In genomic region chr9:127710204-127710805, GRCh38 we compare ENCODE assay signal across 22 cellular contexts. TPM values are rescaled to one million over a fixed set of nuclear protein-coding genes. Genes with fewer than 3 reads are reported as not detected.
"Had no signal": no experiment of that assay in that cellular context is flagged by ENCODE, and none has a peak within 500 bp of the region (broad histone marks: within the 10 kb centered on the region; RNA-seq: fewer than 3 reads in every experiment).

No MANE protein-coding gene starts in this region.

- H3K4me3 Mint-ChIP-seq: activated B cell treated with CpG ODN at 0.5 μM for 24 hours; activated CD8-positive, alpha-beta T cell treated with anti-CD3 and anti-CD28 coated beads for 36 hours; activated naive CD8-positive, alpha-beta T cell treated with anti-CD3 and anti-CD28 coated beads, Interleukin-2, amount 10 ng/mL, durations not matched to agents 7 days and 5 days; activated T-helper 17 cell treated with anti-CD3 and anti-CD28 coated beads, Interleukin-2, amount 50 U/mL, for 72 hours had no signal

- H3K36me3 Mint-ChIP-seq: activated naive CD8-positive, alpha-beta T cell treated with anti-CD3 and anti-CD28 coated beads, Interleukin-2, amount 10 ng/mL, durations not matched to agents 7 days and 5 days had no signal

- H3K4me3 ChIP-seq: body of pancreas, coronary artery, gastrocnemius medialis, lung, pancreas, smooth muscle cell, stomach, vagina had no signal

- H3K9me3 Mint-ChIP-seq: activated T-helper 17 cell treated with anti-CD3 and anti-CD28 coated beads, Interleukin-2, amount 50 U/mL, for 72 hours had no signal

- H3K27ac ChIP-seq: body of pancreas, coronary artery, gastrocnemius medialis, pancreas, stomach, vagina had no signal

- ATAC-seq: activated CD8-positive, alpha-beta T cell treated with anti-CD3 and anti-CD28 coated beads for 36 hours; activated T-helper 17 cell treated with anti-CD3 and anti-CD28 coated beads, Interleukin-2, amount 50 U/mL, for 72 hours; body of pancreas; gastrocnemius medialis; left lobe of liver; pancreas; sciatic nerve had no signal

- H3K27ac Mint-ChIP-seq: activated B cell treated with CpG ODN at 0.5 μM for 24 hours; activated CD8-positive, alpha-beta T cell treated with anti-CD3 and anti-CD28 coated beads for 36 hours; activated naive CD8-positive, alpha-beta T cell treated with anti-CD3 and anti-CD28 coated beads, Interleukin-2, amount 10 ng/mL, durations not matched to agents 7 days and 5 days had no signal

- DNase-seq: activated B cell treated with CpG ODN at 0.5 μM for 24 hours; activated CD4-positive, alpha-beta T cell treated with anti-CD3 and anti-CD28 coated beads for 4 hours; activated naive CD4-positive, alpha-beta T cell; activated T-cell treated with anti-CD3 and anti-CD28 coated beads, Interleukin-2, amount 50 U/mL, for 1 hour; body of pancreas; gastrocnemius medialis; head of caudate nucleus; stimulated activated CD4-positive, alpha-beta T cell treated with anti-CD3 and anti-CD28 coated beads, Interleukin-4, amount 100 ng/mL, for 1 hour; stomach; trophoblast cell had no signal

- H3K27me3 ChIP-seq: body of pancreas, gastrocnemius medialis, pancreas, vagina had no signal

RNA-seq across cellular contexts. Expression of gene CFAP157, which starts 3.5 kb away (rescaled TPM):
- total RNA-seq: activated B cell treated with CpG ODN at 0.5 μM for 24 hours; gastrocnemius medialis; left lobe of liver; smooth muscle cell; T-helper 2 cell treated with Interferon-gamma antibody and Interleukin-4, amounts not matched to agents 100 ng/mL and 5 ng/mL, for 36 hours; vagina had no signal

RNA-seq across cellular contexts. Expression of gene TTC16, which starts 5.6 kb away (rescaled TPM):
- total RNA-seq: activated B cell treated with CpG ODN at 0.5 μM for 24 hours, gastrocnemius medialis, left lobe of liver, smooth muscle cell, stomach, temporal lobe had no signal
